ENCODE assay signal across 8 cellular contexts in the genomic region with DNA sequence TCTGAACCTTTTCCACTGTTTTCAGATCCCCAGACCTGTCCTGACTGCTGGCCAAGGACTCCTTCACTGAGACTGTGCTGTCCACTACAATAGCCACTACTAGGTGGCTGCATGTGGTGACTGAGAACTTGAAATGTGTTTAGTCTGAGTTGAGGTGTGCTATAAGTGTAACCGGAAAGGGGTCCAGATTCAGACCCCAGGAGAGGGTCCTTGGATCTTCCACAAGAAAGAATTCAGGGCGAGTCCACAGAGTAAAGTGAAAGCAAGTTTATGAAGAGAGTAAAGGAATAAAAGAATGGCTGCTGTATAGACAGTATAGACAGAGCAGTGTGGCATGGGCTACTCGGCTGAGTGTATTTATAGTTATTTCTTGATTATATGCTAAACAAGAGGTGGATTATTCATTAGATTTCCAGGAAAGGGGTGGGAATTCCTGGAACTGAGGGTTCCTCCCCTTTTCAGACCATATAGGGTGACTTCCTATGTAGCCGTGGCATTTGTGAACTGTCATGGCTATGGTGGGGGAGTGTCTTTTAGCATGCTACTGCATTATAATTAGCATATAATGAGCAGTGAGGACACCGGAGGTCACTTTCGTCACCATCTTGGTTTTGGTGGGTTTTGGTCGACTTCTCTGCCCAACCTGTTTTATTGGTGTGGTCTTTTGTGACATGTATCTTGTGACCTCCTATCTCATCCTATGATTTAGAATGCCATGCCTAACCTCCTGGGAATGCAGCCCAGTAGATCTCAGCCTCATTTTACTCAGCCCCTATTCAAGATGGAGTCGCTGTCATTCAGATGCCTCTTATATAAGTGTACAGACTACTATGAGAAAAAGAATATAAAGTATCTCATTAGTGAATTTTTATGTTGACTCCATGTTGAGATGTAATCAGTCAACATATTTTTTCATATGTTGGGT.
DNase-seq lines count a peak whose midpoint lies in the region; ATAC-seq and TF ChIP-seq lines count a peak whose summit lies in the region.

No MANE protein-coding gene starts in this region.

- peaks cover 0 to 13% (median 0%) of the 10 kb centered on the region in 3 donors for H3K36me3 Mint-ChIP-seq in CD8-positive, alpha-beta memory T cell
- no peaks in the 10 kb centered on the region for H3K36me3 Mint-ChIP-seq in natural killer cell treated with Interleukin-12 subunit alpha and Interleukin-12 subunit beta and Interleukin-15 and Interleukin-18, amount 100 ng/mL, for 72 hours

- TF ChIP-seq POLR2A in adrenal gland (IDR thresholded peaks at IDR 0.05) = no peak

- peaks cover 71 to 96% (median 94%) of the 10 kb centered on the region in 3 donors for H3K4me1 Mint-ChIP-seq in CD8-positive, alpha-beta memory T cell
- peaks cover 77 to 84% of the 10 kb centered on the region in 2 donors for H3K4me1 Mint-ChIP-seq in natural killer cell treated with Interleukin-12 subunit alpha and Interleukin-12 subunit beta and Interleukin-15 and Interleukin-18, amount 100 ng/mL, for 72 hours (ENCODE audit: low read depth in 2 of 2)

- WGBS in adrenal gland, 4 donors = 79 to 84% (median 81%) methylated on average over 8 of the region's 8 CpGs

- no peaks in the 10 kb centered on the region for H3K36me3 ChIP-seq in CD8-positive, alpha-beta memory T cell (ENCODE audit: insufficient read depth, low read length)
- H3K36me3 ChIP-seq in adrenal gland (replicated peaks in 1 of 2) = no peaks in the 10 kb centered on the region
- no peaks in the 10 kb centered on the region for H3K36me3 ChIP-seq in osteoblast (ENCODE audit: insufficient read depth, low read length)

- peaks cover 42% of the 10 kb centered on the region for H3K4me1 ChIP-seq in CD8-positive, alpha-beta memory T cell (ENCODE audit: insufficient read depth, low read length)
- H3K4me1 ChIP-seq in adrenal gland (replicated peaks in 1 of 2) (peaks cover 61 to 100% of the 10 kb centered on the region in 2 donors), osteoblast (ENCODE audit: insufficient read depth, low read length) (peaks cover 17% of the 10 kb centered on the region)

- peaks cover 16% of the 10 kb centered on the region for H4K20me1 ChIP-seq in osteoblast (ENCODE audit: insufficient read depth, low read length)

- DNase-seq in CD8-positive, alpha-beta memory T cell = no peak
- peak; percentile 10 to 22 for DNase-seq in Kasumi-1 (lab: John Stamatoyannopoulos, UW)
- DNase-seq in adrenal gland = peak in 1 of 7 donors; percentile 43
- peak; percentile 73 for DNase-seq in natural killer cell treated with Interleukin-12 subunit alpha and Interleukin-12 subunit beta and Interleukin-15 and Interleukin-18, amount 100 ng/mL, for 72 hours (ENCODE audit: low spot score)
- no peak for DNase-seq in NOMO-1 treated with DMSO at 0.1 percent for 48 hours (lab: John Stamatoyannopoulos, UW; ENCODE audit: unreplicated experiment)
- DNase-seq in stimulated activated CD4-positive, alpha-beta T cell treated with anti-CD3 and anti-CD28 coated beads, Interleukin-2, amount 100 ng/mL, for 24 hours = no peak
- DNase-seq in osteoblast (ENCODE audit: insufficient read length, low spot score, missing footprints) = no peak

- ATAC-seq in natural killer cell treated with Interleukin-12 subunit alpha and Interleukin-12 subunit beta and Interleukin-15 and Interleukin-18, amount 100 ng/mL, for 72 hours = peak; percentile 91 to 92
- ATAC-seq in GM18870 (IDR thresholded peaks at IDR 0.05; ENCODE audit: unreplicated experiment) = no peak

- H3K4me3 ChIP-seq in CD8-positive, alpha-beta memory T cell (ENCODE audit: low read length) = no peak overlapping the region
- H3K4me3 ChIP-seq in adrenal gland (no peak overlapping the region), osteoblast (ENCODE audit: insufficient read depth, low read length) (no peak overlapping the region)

- no peak overlapping the region for H2AFZ ChIP-seq in osteoblast (ENCODE audit: low read length)

- H3K79me2 ChIP-seq in osteoblast (ENCODE audit: insufficient read depth, low read length) = peaks cover 20% of the 10 kb centered on the region

- H3K27ac ChIP-seq in CD8-positive, alpha-beta memory T cell (ENCODE audit: low read depth, low read length) = peak overlapping the region; percentile 58
- H3K27ac ChIP-seq in adrenal gland (peak overlapping the region in 3 of 5 donors; percentile 72 to 91 (median 86)), osteoblast (ENCODE audit: low read depth, low read length) (no peak overlapping the region)

- intact Hi-C loops in adrenal gland (cut with DNase I) = no loop called here

- POLR2A ChIA-PET in CD8-positive, alpha-beta memory T cell (lab: Charles Lee) = no interaction called here

- H3K27me3 Mint-ChIP-seq in CD8-positive, alpha-beta memory T cell = no peaks in the 10 kb centered on the region
- no peaks in the 10 kb centered on the region for H3K27me3 Mint-ChIP-seq in natural killer cell treated with Interleukin-12 subunit alpha and Interleukin-12 subunit beta and Interleukin-15 and Interleukin-18, amount 100 ng/mL, for 72 hours

- H3K27me3 ChIP-seq in CD8-positive, alpha-beta memory T cell (ENCODE audit: insufficient read depth, low read length, poor library complexity, severe bottlenecking) = no peaks in the 10 kb centered on the region
- H3K27me3 ChIP-seq in adrenal gland (no peaks in the 10 kb centered on the region), osteoblast (ENCODE audit: insufficient read depth, low read length) (no peaks in the 10 kb centered on the region)

- peak overlapping the region in 7 of 8 donors; percentile 0 to 64 (median 48) for H3K27ac Mint-ChIP-seq in CD8-positive, alpha-beta memory T cell
- H3K27ac Mint-ChIP-seq in natural killer cell treated with Interleukin-12 subunit alpha and Interleukin-12 subunit beta and Interleukin-15 and Interleukin-18, amount 100 ng/mL, for 72 hours = peak overlapping the region; percentile 73 to 87

- TF ChIP-seq CTCF in adrenal gland (IDR thresholded peaks at IDR 0.05) (no peak), osteoblast (IDR thresholded peaks at IDR 0.05; ENCODE audit: extremely low read depth, low read depth, low read length) (no peak)

- H3K9me3 ChIP-seq in CD8-positive, alpha-beta memory T cell (ENCODE audit: low read length) = no peaks in the 10 kb centered on the region
- H3K9me3 ChIP-seq in adrenal gland (replicated peaks in 1 of 3) (no peaks in the 10 kb centered on the region), osteoblast (ENCODE audit: low read depth, low read length) (no peaks in the 10 kb centered on the region)

- H3K4me3 Mint-ChIP-seq in CD8-positive, alpha-beta memory T cell = peak overlapping the region in 3 of 7 donors; percentile 4 to 17 (median 13)
- peak overlapping the region; percentile 74 for H3K4me3 Mint-ChIP-seq in natural killer cell treated with Interleukin-12 subunit alpha and Interleukin-12 subunit beta and Interleukin-15 and Interleukin-18, amount 100 ng/mL, for 72 hours

- CTCF ChIA-PET in CD8-positive, alpha-beta memory T cell (lab: Charles Lee) = no interaction called here

- H3K9me3 Mint-ChIP-seq in CD8-positive, alpha-beta memory T cell = no peaks in the 10 kb centered on the region
- no peaks in the 10 kb centered on the region for H3K9me3 Mint-ChIP-seq in natural killer cell treated with Interleukin-12 subunit alpha and Interleukin-12 subunit beta and Interleukin-15 and Interleukin-18, amount 100 ng/mL, for 72 hours

- no peak overlapping the region for H3K4me2 ChIP-seq in osteoblast (ENCODE audit: insufficient read depth, low read length)

Comparison
In these comparisons a context has a peak if more than half of its experiments do, and no peak if none do; other contexts are left out.
1. DNase-seq: peak in Kasumi-1 (2 of 2) and natural killer cell treated with Interleukin-12 subunit alpha and Interleukin-12 subunit beta and Interleukin-15 and Interleukin-18, amount 100 ng/mL, for 72 hours (single experiment); none in CD8-positive, alpha-beta memory T cell (0 of 5), NOMO-1 treated with DMSO at 0.1 percent for 48 hours (single experiment), stimulated activated CD4-positive, alpha-beta T cell treated with anti-CD3 and anti-CD28 coated beads, Interleukin-2, amount 100 ng/mL, for 24 hours (0 of 2) and osteoblast (single experiment).